In genomic region chr4:64643841-64644240, GRCh38 we compare ENCODE assay signal across 23 cellular contexts.
DNase-seq lines count a peak whose midpoint lies in the region; ATAC-seq, FAIRE-seq and TF ChIP-seq lines count a peak whose summit lies in the region.
"Had no signal": no experiment of that assay in that cellular context is flagged by ENCODE, and none has a peak within 500 bp of the region (broad histone marks: within the 10 kb centered on the region; RNA-seq: fewer than 3 reads in every experiment).

No MANE protein-coding gene starts in this region.

- no peaks in the 10 kb centered on the region for H3K79me1 ChIP-seq in IMR-90 (ENCODE audit: low read depth in 1 of 2, low read length in 2 of 2)
- H3K79me1 ChIP-seq in H1 (ENCODE audit: low read depth, low read length), result no peaks in the 10 kb centered on the region

- POLR2A ChIA-PET in HepG2 (lab: Yijun Ruan, JAX), result no interaction called here
- POLR2A ChIA-PET in IMR-90 (lab: Charles Lee; ENCODE audit: unreplicated experiment), result no interaction called here
- POLR2A ChIA-PET in H1 (lab: Charles Lee; ENCODE audit: partially characterized antibody), result no interaction called here

- no peak for DNase-seq in HepG2 (ENCODE audit: low spot score)
- no peak for DNase-seq in right lobe of liver
- DNase-seq in IMR-90, result no peak
- DNase-seq in H1 (ENCODE audit: low read depth in 1 of 2, low spot score in 2 of 2), result no peak
- DNase-seq in type B pancreatic cell (ENCODE audit: extremely low spot score, unreplicated experiment), result no peak
- no peak for DNase-seq in activated naive CD4-positive, alpha-beta T cell treated with anti-CD3 and anti-CD28 coated beads, Interleukin-2, amount 50 U/mL, for 16 hours
- DNase-seq: ACHN; BE2C; C1 segment of cervical spinal cord; CD4-positive, alpha-beta memory T cell; CD4-positive, CD25-positive, alpha-beta regulatory T cell; CD8-positive, alpha-beta memory T cell; COR-L47; DMS 273 treated with DMSO at 0.1 percent for 48 hours; DMS153; DMS53; DMS79; GF-D8 had no signal

- BruUV-seq in HepG2 (replicated peaks; lab: Mats Ljungman, UMichigan) (no TSS peak), IMR-90 (replicated peaks; lab: Mats Ljungman, UMichigan) (no TSS peak)

- no peaks in the 10 kb centered on the region for H4K20me1 ChIP-seq in HepG2 (ENCODE audit: insufficient read depth, low read length)
- H4K20me1 ChIP-seq in IMR-90 (ENCODE audit: insufficient read depth, low read length), result no peaks in the 10 kb centered on the region
- H4K20me1 ChIP-seq in H1 (replicated peaks in 1 of 2; ENCODE audit: control insufficient read depth in 1 of 2, insufficient read depth in 2 of 2, low read length in 2 of 2), result no peaks in the 10 kb centered on the region
- H4K20me1 ChIP-seq: BLaER1 had no signal

- H3K18ac ChIP-seq in IMR-90 (ENCODE audit: low read depth, low read length), result no peak overlapping the region
- no peak overlapping the region for H3K18ac ChIP-seq in H1 (ENCODE audit: extremely low read depth, low read length)

- H3K9ac ChIP-seq in HepG2 (ENCODE audit: insufficient read depth, low read depth, low read length), result no peak overlapping the region
- no peak overlapping the region for H3K9ac ChIP-seq in IMR-90 (ENCODE audit: low read depth, low read length)
- no peak overlapping the region for H3K9ac ChIP-seq in H1 (replicated peaks in 1 of 4; ENCODE audit: extremely low read depth in 1 of 4, low read depth in 3 of 4, low read length in 3 of 4)
- H3K9ac ChIP-seq: BLaER1 had no signal

- H2AFZ ChIP-seq in HepG2 (ENCODE audit: low read length) (no peak overlapping the region), IMR-90 (replicated peaks; ENCODE audit: low read length, poor library complexity) (no peak overlapping the region), H1 (ENCODE audit: low read length) (no peak overlapping the region; the same call in 1 of the 2 replicates)

- no peak overlapping the region for H3K27ac Mint-ChIP-seq in type B pancreatic cell
- H3K27ac Mint-ChIP-seq: CD14-positive monocyte; CD4-positive, alpha-beta memory T cell; CD4-positive, CD25-positive, alpha-beta regulatory T cell; CD8-positive, alpha-beta memory T cell had no signal

- H2BK12ac ChIP-seq in H1 (ENCODE audit: low read depth, low read length), result no peak overlapping the region

- H3K79me2 ChIP-seq in HepG2 (ENCODE audit: insufficient read depth, low read length) (no peaks in the 10 kb centered on the region), H1 (ENCODE audit: control insufficient read depth in 1 of 2, insufficient read depth in 2 of 2, low read length in 2 of 2) (no peaks in the 10 kb centered on the region)

- H2BK15ac ChIP-seq in IMR-90 (ENCODE audit: low read depth, low read length) (no peak overlapping the region), H1 (ENCODE audit: low read length) (no peak overlapping the region)

- H4K8ac ChIP-seq in IMR-90 (ENCODE audit: low read depth in 2 of 2, low read length in 2 of 2) (no peak overlapping the region), H1 (ENCODE audit: extremely low read depth, insufficient read depth, low read length) (no peak overlapping the region)

- WGBS in HepG2 (ENCODE audit: low lambda C conversion rate), result 40% methylated on average over 3 of the region's 3 CpGs
- 65% methylated on average over 3 of the region's 3 CpGs for WGBS in right lobe of liver (ENCODE audit: insufficient coverage, low coverage, low lambda C conversion rate, missing lambda C conversion rate)
- no CpG with 5 or more reads among the region's 3 CpGs for WGBS in IMR-90 (ENCODE audit: extremely low coverage in 2 of 2, insufficient read length in 1 of 2), 2 experiments
- 97% methylated on average over 3 of the region's 3 CpGs; no CpG with 5 or more reads in 1 of the 2 experiments for WGBS in H1 (ENCODE audit: extremely low coverage in 1 of 2, insufficient coverage in 1 of 2, insufficient read length in 1 of 2, insufficient replicate concordance in 2 of 2, low coverage in 1 of 2, low lambda C conversion rate in 2 of 2, missing lambda C conversion rate in 1 of 2), 2 experiments

- dilution Hi-C loops in IMR-90 (cut with HindIII; ENCODE audit: low sequenced_read_pairs, unreplicated experiment), result no loop called here

- no peaks in the 10 kb centered on the region for H3K9me3 Mint-ChIP-seq in type B pancreatic cell

- no peak overlapping the region for H3K4me3 Mint-ChIP-seq in type B pancreatic cell
- H3K4me3 Mint-ChIP-seq: CD14-positive monocyte; CD4-positive, alpha-beta memory T cell; CD4-positive, CD25-positive, alpha-beta regulatory T cell; CD8-positive, alpha-beta memory T cell had no signal

- no peak for TF ChIP-seq CTCF in HepG2 (CRISPR knock-in tag; IDR thresholded peaks at IDR 0.05)
- no peak for TF ChIP-seq CTCF in right lobe of liver (IDR thresholded peaks at IDR 0.05)
- TF ChIP-seq CTCF in IMR-90 (conservative IDR thresholded peaks at IDR 0.05; ENCODE audit: low read depth, low read length), result no peak
- TF ChIP-seq CTCF in H1 (IDR thresholded peaks at IDR 0.05; ENCODE audit: control extremely low read depth in 1 of 3, insufficient read depth in 1 of 3, low read depth in 1 of 3, low read length in 3 of 3), result no peak
- no peak for TF ChIP-seq CTCF in type B pancreatic cell (conservative IDR thresholded peaks at IDR 0.05)

- H2BK20ac ChIP-seq in IMR-90 (ENCODE audit: low read depth, low read length) (no peak overlapping the region), H1 (ENCODE audit: low read length) (no peak overlapping the region)

- H2BK120ac ChIP-seq in IMR-90 (ENCODE audit: low read depth, low read length) (no peak overlapping the region), H1 (replicated peaks; ENCODE audit: low read depth, low read length) (no peak overlapping the region)

- no peak overlapping the region for H4K5ac ChIP-seq in IMR-90 (ENCODE audit: low read depth, low read length)
- no peak overlapping the region for H4K5ac ChIP-seq in H1 (ENCODE audit: insufficient read length, low read depth, low read length)

- H4K91ac ChIP-seq in IMR-90 (ENCODE audit: insufficient read depth, low read depth, low read length) (no peak overlapping the region), H1 (replicated peaks; ENCODE audit: insufficient read length, low read length) (no peak overlapping the region)

- H3K9me3 ChIP-seq in HepG2 (ENCODE audit: low read length), result no peaks in the 10 kb centered on the region
- H3K9me3 ChIP-seq in right lobe of liver, result no peaks in the 10 kb centered on the region
- 0 out of 2 replicates have a peak, but pooled peaks cover under 1% of the 10 kb centered on the region for H3K9me3 ChIP-seq in IMR-90 (ENCODE audit: control insufficient read depth, insufficient read depth, low read length)
- H3K9me3 ChIP-seq in H1 (ENCODE audit: insufficient read depth in 2 of 2, low read depth in 1 of 2, low read length in 1 of 2), result peaks cover 0 to 4% of the 10 kb centered on the region in 2 experiments; a peak in 1 of 4 replicates
- H3K9me3 ChIP-seq: BE2C had no signal

- no peaks in the 10 kb centered on the region for H3K23me2 ChIP-seq in H1 (ENCODE audit: low read depth, low read length)

- H3K4me1 ChIP-seq in HepG2 (ENCODE audit: insufficient read depth, low read length) (no peaks in the 10 kb centered on the region), right lobe of liver (no peaks in the 10 kb centered on the region), IMR-90 (ENCODE audit: control insufficient read depth, insufficient read depth, low read length) (no peaks in the 10 kb centered on the region), H1 (replicated peaks in 1 of 4; ENCODE audit: control insufficient read depth in 3 of 4, insufficient read depth in 4 of 4, low read length in 3 of 4) (no peaks in the 10 kb centered on the region)
- H3K4me1 ChIP-seq: BE2C, BLaER1 had no signal

- TF ChIP-seq EP300 in HepG2 (IDR thresholded peaks at IDR 0.05; ENCODE audit: low read depth in 2 of 2, low read length in 2 of 2), result no peak
- no peak for TF ChIP-seq EP300 in HepG2 (CRISPR knock-in tag; IDR thresholded peaks at IDR 0.05; ENCODE audit: borderline replicate concordance)
- TF ChIP-seq EP300 in H1 (IDR thresholded peaks at IDR 0.05; ENCODE audit: borderline replicate concordance in 1 of 2, low read depth in 2 of 2, low read length in 2 of 2), result no peak

- no peak overlapping the region for H3K14ac ChIP-seq in IMR-90 (replicated peaks; ENCODE audit: low read depth, low read length)
- H3K14ac ChIP-seq in H1 (ENCODE audit: insufficient read length), result no peak overlapping the region

- no peaks in the 10 kb centered on the region for H3K27me3 Mint-ChIP-seq in type B pancreatic cell
- H3K27me3 Mint-ChIP-seq: CD4-positive, alpha-beta memory T cell; CD4-positive, CD25-positive, alpha-beta regulatory T cell; CD8-positive, alpha-beta memory T cell had no signal

- CTCF ChIA-PET in HepG2 (lab: Yijun Ruan, JAX; ENCODE audit: low intra/inter-chr PET ratio, low total read pairs) (no interaction called here), IMR-90 (lab: Yijun Ruan, JAX) (no interaction called here), H1 (lab: Charles Lee; ENCODE audit: partially characterized antibody) (interaction anchor here (1.0 kb wide), 1 partner anchor 9 kb away, joined by 3 read pairs; no protein-coding TSS in a partner anchor)

- H3K9me1 ChIP-seq in IMR-90 (ENCODE audit: insufficient read depth, low read length), result no peaks in the 10 kb centered on the region

- no peak overlapping the region for H3K23ac ChIP-seq in IMR-90 (ENCODE audit: low read depth, low read length)
- H3K23ac ChIP-seq in H1 (ENCODE audit: insufficient read length), result no peak overlapping the region

- H3K4ac ChIP-seq in IMR-90 (ENCODE audit: low read depth, low read length), result no peak overlapping the region
- no peak overlapping the region for H3K4ac ChIP-seq in H1 (replicated peaks; ENCODE audit: insufficient read length, low read depth, low read length)

- in situ Hi-C loops in HepG2 (cut with HindIII; ENCODE audit: extremely low pct_ligation_motif_present, low pct_unique_long_range_greater_than_20kb) (no loop called here), IMR-90 (cut with MboI; ENCODE audit: low sequenced_read_pairs) (no loop called here)

- H3K36me3 ChIP-seq in HepG2 (replicated peaks in 1 of 2; ENCODE audit: control insufficient read depth in 1 of 2, insufficient read depth in 2 of 2, low read length in 2 of 2) (no peaks in the 10 kb centered on the region), right lobe of liver (no peaks in the 10 kb centered on the region), IMR-90 (ENCODE audit: control insufficient read depth, insufficient read depth, low read length) (no peaks in the 10 kb centered on the region), H1 (ENCODE audit: control insufficient read depth in 2 of 4, insufficient read depth in 4 of 4, low read length in 3 of 4) (no peaks in the 10 kb centered on the region)
- H3K36me3 ChIP-seq: BE2C, BLaER1 had no signal

- H3K27me3 ChIP-seq in HepG2 (ENCODE audit: control insufficient read depth in 1 of 2, insufficient read depth in 2 of 2, low read length in 2 of 2), result no peaks in the 10 kb centered on the region
- no peaks in the 10 kb centered on the region for H3K27me3 ChIP-seq in right lobe of liver
- H3K27me3 ChIP-seq in IMR-90 (ENCODE audit: control insufficient read depth, insufficient read depth, low read length), result no peaks in the 10 kb centered on the region
- no peaks in the 10 kb centered on the region for H3K27me3 ChIP-seq in H1 (replicated peaks in 1 of 4; ENCODE audit: control insufficient read depth in 3 of 4, extremely low read depth in 1 of 4, insufficient read depth in 3 of 4, low read length in 3 of 4)
- H3K27me3 ChIP-seq: BE2C, BLaER1 had no signal

- H3K4me2 ChIP-seq in HepG2 (ENCODE audit: low read depth, low read length), result no peak overlapping the region
- no peak overlapping the region for H3K4me2 ChIP-seq in IMR-90 (ENCODE audit: low read depth, low read length)
- no peak overlapping the region for H3K4me2 ChIP-seq in H1 (ENCODE audit: insufficient read depth in 1 of 2, low read depth in 2 of 2, low read length in 2 of 2)
- H3K4me2 ChIP-seq: BLaER1 had no signal

- no peak overlapping the region for H3K56ac ChIP-seq in IMR-90 (ENCODE audit: extremely low read depth, insufficient read depth, low read length)
- no peak overlapping the region for H3K56ac ChIP-seq in H1 (replicated peaks; ENCODE audit: insufficient read length, low read depth, low read length)

- no peak overlapping the region for H3K4me3 ChIP-seq in HepG2 (replicated peaks in 1 of 3; ENCODE audit: insufficient read depth in 1 of 3, low read depth in 2 of 3, low read length in 3 of 3)
- no peak overlapping the region for H3K4me3 ChIP-seq in right lobe of liver
- no peak overlapping the region for H3K4me3 ChIP-seq in IMR-90 (ENCODE audit: insufficient read depth, low read depth, low read length)
- no peak overlapping the region for H3K4me3 ChIP-seq in H1 (ENCODE audit: extremely low read depth in 1 of 4, insufficient read depth in 2 of 4, low read depth in 3 of 4, low read length in 4 of 4)
- H3K4me3 ChIP-seq: BLaER1 had no signal

- H3K4me1 Mint-ChIP-seq in type B pancreatic cell (ENCODE audit: unreplicated experiment), result no peaks in the 10 kb centered on the region
- H3K4me1 Mint-ChIP-seq: CD14-positive monocyte; CD4-positive, alpha-beta memory T cell; CD4-positive, CD25-positive, alpha-beta regulatory T cell; CD8-positive, alpha-beta memory T cell had no signal

- intact Hi-C loops in HepG2 (cut with micrococcal nuclease; ENCODE audit: unreplicated experiment), result no loop called here
- intact Hi-C loops in right lobe of liver (cut with DNase I), result no loop called here
- intact Hi-C loops in IMR-90 (cut with micrococcal nuclease), result no loop called here

- TF ChIP-seq POLR2A in HepG2 (IDR thresholded peaks at IDR 0.05; ENCODE audit: insufficient read depth in 1 of 2, low read depth in 2 of 2, low read length in 2 of 2) (no peak), right lobe of liver (IDR thresholded peaks at IDR 0.05) (no peak), IMR-90 (IDR thresholded peaks at IDR 0.05; ENCODE audit: low read depth, low read length) (no peak), H1 (IDR thresholded peaks at IDR 0.05; ENCODE audit: control extremely low read depth in 1 of 2, low read depth in 2 of 2, low read length in 2 of 2) (no peak)

- no peak overlapping the region for H3K27ac ChIP-seq in HepG2 (ENCODE audit: extremely low read length, insufficient read depth, low read length)
- H3K27ac ChIP-seq in right lobe of liver, result no peak overlapping the region
- no peak overlapping the region for H3K27ac ChIP-seq in IMR-90 (ENCODE audit: insufficient read depth, low read length)
- no peak overlapping the region for H3K27ac ChIP-seq in H1 (ENCODE audit: low read depth, low read length)
- H3K27ac ChIP-seq: 22Rv1, BLaER1 had no signal

- TF ChIP-seq RAD21 in HepG2 (CRISPR knock-in tag; IDR thresholded peaks at IDR 0.05), result no peak
- TF ChIP-seq RAD21 in IMR-90 (IDR thresholded peaks at IDR 0.05; ENCODE audit: low read length), result no peak
- no peak for TF ChIP-seq RAD21 in H1 (IDR thresholded peaks at IDR 0.05 in 1 of 2, conservative IDR thresholded peaks at IDR 0.05 in 1 of 2; ENCODE audit: low read depth in 2 of 2, low read length in 2 of 2)

- H2AK5ac ChIP-seq in IMR-90 (ENCODE audit: low read depth, low read length) (no peak overlapping the region), H1 (ENCODE audit: low read depth, low read length) (no peak overlapping the region)

- no peak overlapping the region for H2AK9ac ChIP-seq in IMR-90 (replicated peaks; ENCODE audit: low read depth, low read length, poor library complexity)

- ATAC-seq in HepG2 (no peak), right lobe of liver (no peak), IMR-90 (ENCODE audit: low read depth) (no peak)

- H2BK5ac ChIP-seq in IMR-90 (ENCODE audit: low read depth, low read length, poor library complexity, severe bottlenecking) (no peak overlapping the region), H1 (ENCODE audit: low read depth, low read length) (no peak overlapping the region)

- no peak for FAIRE-seq in HepG2 (lab: Jason Lieb, UNC)
- no peak for FAIRE-seq in H1 (lab: Jason Lieb, UNC)
- FAIRE-seq: GM12891, GM19239 had no signal

- H3K36me3 Mint-ChIP-seq in type B pancreatic cell, result no peaks in the 10 kb centered on the region
- H3K36me3 Mint-ChIP-seq: CD14-positive monocyte; CD4-positive, alpha-beta memory T cell; CD4-positive, CD25-positive, alpha-beta regulatory T cell; CD8-positive, alpha-beta memory T cell had no signal

Comparison
In these comparisons a context has a peak if more than half of its experiments do, and no peak if none do; other contexts are left out.
1. Of the 41 proteins assayed by ChIP-seq in both HepG2 and H1: peak only in HepG2: none; only in H1: none; in both: MAFK; in neither: 40.